8 cellular contexts compared by ENCODE assay signal in the genomic region with DNA sequence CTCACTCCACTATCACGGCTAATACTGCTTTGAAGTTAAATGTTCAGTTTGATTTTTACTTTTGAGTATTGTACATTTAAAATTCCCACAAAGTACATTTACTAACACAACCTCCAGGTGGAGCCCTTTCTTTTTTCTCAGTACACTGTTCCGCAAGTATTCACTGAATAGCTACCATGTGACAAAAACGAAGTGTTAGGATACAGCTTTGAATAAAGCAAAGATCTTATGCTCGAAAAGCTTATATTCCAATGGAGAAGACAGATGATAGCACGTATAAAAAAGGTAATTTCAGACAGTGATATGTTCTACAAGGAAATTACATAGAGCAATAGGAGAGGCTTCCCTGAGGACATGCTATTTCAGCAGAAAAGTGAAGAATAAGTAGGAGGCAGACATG.
DNase-seq lines count a peak whose midpoint lies in the region; ATAC-seq, FAIRE-seq and TF ChIP-seq lines count a peak whose summit lies in the region.

No MANE protein-coding gene starts in this region.

- H3K27ac ChIP-seq in coronary artery = no peak overlapping the region
- H3K27ac ChIP-seq in lung (ENCODE audit: low read depth in 1 of 2, low read length in 1 of 2) = no peak overlapping the region

- DNase-seq in BE2C (peak; percentile 12), HTR-8/SVneo (ENCODE audit: insufficient read length, low spot score) (peak; percentile 34), OCI-M1 (lab: John Stamatoyannopoulos, UW) (peak; percentile 71), coronary artery (ENCODE audit: low spot score) (no peak), lung (ENCODE audit: low spot score) (no peak)

- no peak for FAIRE-seq in HTR-8/SVneo (lab: Jason Lieb, UNC)

- WGBS in lung, 2 donors = 2 to 3% methylated on average over 5 of the region's 5 CpGs

- H3K9me3 ChIP-seq in BE2C (no peaks in the 10 kb centered on the region), lung (ENCODE audit: control insufficient read depth in 2 of 2, insufficient read depth in 1 of 2, low read length in 1 of 2) (no peaks in the 10 kb centered on the region)

- H3K4me3 ChIP-seq in BE2C (ENCODE audit: low read depth, low read length) (no peak overlapping the region), coronary artery (no peak overlapping the region), lung (no peak overlapping the region)

- H3K27me3 ChIP-seq in BE2C = peaks cover 14% of the 10 kb centered on the region
- no peaks in the 10 kb centered on the region for H3K27me3 ChIP-seq in lung (ENCODE audit: control insufficient read depth, insufficient read depth)

- TF ChIP-seq CTCF in BE2C (IDR thresholded peaks at IDR 0.05; ENCODE audit: low read depth, low read length) (peak; percentile 59), coronary artery (IDR thresholded peaks at IDR 0.05) (peak; percentile 47), lung (IDR thresholded peaks at IDR 0.05; ENCODE audit: control extremely low read depth, extremely low read depth) (peak; percentile 61)

- no peaks in the 10 kb centered on the region for H3K36me3 ChIP-seq in BE2C
- no peaks in the 10 kb centered on the region for H3K36me3 ChIP-seq in lung (ENCODE audit: control insufficient read depth in 2 of 2, insufficient read depth in 2 of 2, low read length in 2 of 2)

- H3K4me1 ChIP-seq in BE2C (no peaks in the 10 kb centered on the region), lung (ENCODE audit: control insufficient read depth in 2 of 2, insufficient read depth in 2 of 2, low read length in 2 of 2) (no peaks in the 10 kb centered on the region)

- ATAC-seq in GM18519 (IDR thresholded peaks at IDR 0.05; ENCODE audit: low FRiP score, unreplicated experiment) (peak; percentile 84), lung (ENCODE audit: insufficient read depth, low FRiP score) (no peak), HG03025 (IDR thresholded peaks at IDR 0.05; ENCODE audit: low FRiP score, unreplicated experiment) (no peak), GM19328 (IDR thresholded peaks at IDR 0.05; ENCODE audit: unreplicated experiment) (no peak)

Comparison
In these comparisons a context has a peak if more than half of its experiments do, and no peak if none do; other contexts are left out.
1. DNase-seq: peak in BE2C (single experiment), HTR-8/SVneo (single experiment) and OCI-M1 (single experiment); none in coronary artery (single experiment) and lung (single experiment).
2. Peak in every context shown above with its lines, with median percentiles within 50 percentile points of each other: CTCF ChIP-seq.